Comparison of ENCODE assay signal across 8 cellular contexts in genomic region chr11:86202013-86202336, GRCh38. TPM values are rescaled to one million over a fixed set of nuclear protein-coding genes. Genes with fewer than 3 reads are reported as not detected.
A peak's percentile ranks its signal among the peaks of the same experiment; 100 is the strongest.
DNase-seq lines count a peak whose midpoint lies in the region; ATAC-seq and TF ChIP-seq lines count a peak whose summit lies in the region.

No MANE protein-coding gene starts in this region.

- peak overlapping the region; percentile 81 for H3K4me2 ChIP-seq in Loucy (ENCODE audit: low read depth, low read length, poor library complexity, severe bottlenecking)

- H3K4me3 ChIP-seq in ACC112 (ENCODE audit: low read depth, low read length) (peak overlapping the region; percentile 2; the same call in 1 of the 2 replicates), Loucy (ENCODE audit: low read length, poor library complexity, severe bottlenecking) (peak overlapping the region; percentile 74), esophagus muscularis mucosa (peak overlapping the region; percentile 29 to 49 (median 41)), MG63 (no peak overlapping the region)

- no peaks in the 10 kb centered on the region for H3K9me2 ChIP-seq in Loucy (replicated peaks; ENCODE audit: low read depth, low read length)

- H3K27me3 ChIP-seq in ACC112 (ENCODE audit: insufficient read depth, low read length), result no peaks in the 10 kb centered on the region
- no peaks in the 10 kb centered on the region for H3K27me3 ChIP-seq in Loucy (ENCODE audit: insufficient read depth, low read length, poor library complexity, severe bottlenecking)
- H3K27me3 ChIP-seq in esophagus muscularis mucosa, result no peaks in the 10 kb centered on the region
- H3K27me3 ChIP-seq in MG63, result no peaks in the 10 kb centered on the region

- intact Hi-C loops in esophagus muscularis mucosa (cut with DNase I), result no loop called here

- H3K36me3 ChIP-seq in ACC112 (ENCODE audit: insufficient read depth, low read length) (no peaks in the 10 kb centered on the region), Loucy (ENCODE audit: insufficient read depth, low read length) (no peaks in the 10 kb centered on the region), esophagus muscularis mucosa (no peaks in the 10 kb centered on the region), MG63 (no peaks in the 10 kb centered on the region)

- H3K9me3 ChIP-seq in Loucy (ENCODE audit: insufficient read depth, low read depth, low read length), result no peaks in the 10 kb centered on the region
- no peaks in the 10 kb centered on the region for H3K9me3 ChIP-seq in esophagus muscularis mucosa
- no peaks in the 10 kb centered on the region for H3K9me3 ChIP-seq in MG63

- TF ChIP-seq CTCF in Loucy (conservative IDR thresholded peaks at IDR 0.05; ENCODE audit: low read length) (no peak), esophagus muscularis mucosa (IDR thresholded peaks at IDR 0.05) (no peak)

- no peak for TF ChIP-seq POLR2A in esophagus muscularis mucosa (IDR thresholded peaks at IDR 0.05; ENCODE audit: low read depth)

- H3K9ac ChIP-seq in Loucy (ENCODE audit: low read depth, low read length, poor library complexity, severe bottlenecking), result peak overlapping the region; percentile 67

- peak overlapping the region; percentile 19 for H2AFZ ChIP-seq in ACC112 (ENCODE audit: low read length, unreplicated experiment)
- H2AFZ ChIP-seq in Loucy (ENCODE audit: low read length), result peak overlapping the region; percentile 94

- peak; percentile 31 for ATAC-seq in GM21447 (IDR thresholded peaks at IDR 0.05; ENCODE audit: unreplicated experiment)
- ATAC-seq in stimulated activated naive CD8-positive, alpha-beta T cell treated with anti-CD3 and anti-CD28 coated beads, Interleukin-15, Interleukin-2, amounts not matched to agents 100 U/mL and 50 U/mL, for 24 hours, result peak; percentile 95

- no peaks in the 10 kb centered on the region for H4K20me1 ChIP-seq in Loucy (ENCODE audit: insufficient read depth, low read length, poor library complexity, severe bottlenecking)

- H3F3A ChIP-seq in Loucy (ENCODE audit: low read depth), result no peaks in the 10 kb centered on the region

- no peaks in the 10 kb centered on the region for H3K4me1 ChIP-seq in ACC112 (ENCODE audit: control insufficient read depth, insufficient read depth, low read length, unreplicated experiment)
- peaks cover 12% of the 10 kb centered on the region for H3K4me1 ChIP-seq in Loucy (ENCODE audit: insufficient read depth, low read length, poor library complexity, severe bottlenecking)
- peaks cover 0 to 40% (median 29%) of the 10 kb centered on the region in 4 donors for H3K4me1 ChIP-seq in esophagus muscularis mucosa

- H3K27ac ChIP-seq in ACC112 (ENCODE audit: low read depth, low read length) (no peak overlapping the region), esophagus muscularis mucosa (replicated peaks in 1 of 4) (peak overlapping the region; percentile 11 to 44 (median 36))

- DNase-seq in esophagus muscularis mucosa (ENCODE audit: extremely low spot score), result no peak
- no peak for DNase-seq in stimulated activated naive CD8-positive, alpha-beta T cell treated with anti-CD3 and anti-CD28 coated beads, Interleukin-15, Interleukin-2, amounts not matched to agents 100 U/mL and 50 U/mL, for 24 hours
- DNase-seq in NCI-H2107 treated with DMSO at 0.1 percent for 48 hours (lab: John Stamatoyannopoulos, UW; ENCODE audit: unreplicated experiment), result no peak
- DNase-seq in MG63, result no peak
- DNase-seq in activated CD4-positive, CD25-positive, alpha-beta regulatory T cell (lab: John Stamatoyannopoulos, UW), result no peak

- H3K79me2 ChIP-seq in ACC112 (ENCODE audit: control insufficient read depth, insufficient read depth, low read length, unreplicated experiment), result no peaks in the 10 kb centered on the region
- H3K79me2 ChIP-seq in Loucy (ENCODE audit: insufficient read depth, low read length), result no peaks in the 10 kb centered on the region

- TF ChIP-seq EP300 in esophagus muscularis mucosa (IDR thresholded peaks at IDR 0.05), result no peak

RNA-seq across cellular contexts. Expression of gene EED, which starts 42.6 kb away (rescaled TPM):
- total RNA-seq in esophagus muscularis mucosa, result 10 to 100 TPM; 11.1 to 14.7 (median 13.4) TPM
- total RNA-seq in MG63 (2014; rRNA removed; shearing (Covaris generic); ENCODE audit: low replicate concordance), result 18.6 and 39.0 TPM in 2 replicates
